Comparison of ENCODE assay signal across 1 cellular context in the genomic region with DNA sequence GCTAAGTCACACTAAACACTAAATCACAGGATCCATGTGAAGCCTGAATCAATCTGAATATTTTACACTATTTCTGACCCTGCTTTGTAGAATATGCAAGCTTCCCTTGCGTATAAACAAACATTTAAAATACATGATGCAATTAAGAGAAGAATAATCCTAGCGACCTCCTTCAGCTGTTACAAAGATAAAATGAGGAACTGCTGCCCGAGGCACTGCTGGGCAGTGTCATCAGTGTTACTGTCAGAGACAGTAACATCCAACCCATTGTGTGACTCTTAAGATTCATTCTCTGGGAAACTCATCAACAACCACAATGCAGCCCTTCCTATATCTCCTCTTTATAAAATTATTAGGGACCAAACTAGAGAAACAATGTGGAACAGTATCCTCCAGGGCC.
A peak's percentile ranks its signal among the peaks of the same experiment; 100 is the strongest.
TF ChIP-seq lines count a peak whose summit lies in the region.

No MANE protein-coding gene starts in this region.

TF ChIP-seq in GM12878, 131 proteins besides CTCF, POLR2A, EP300 and RAD21 (continued from another document):
- TF ChIP-seq, protein P1, sequence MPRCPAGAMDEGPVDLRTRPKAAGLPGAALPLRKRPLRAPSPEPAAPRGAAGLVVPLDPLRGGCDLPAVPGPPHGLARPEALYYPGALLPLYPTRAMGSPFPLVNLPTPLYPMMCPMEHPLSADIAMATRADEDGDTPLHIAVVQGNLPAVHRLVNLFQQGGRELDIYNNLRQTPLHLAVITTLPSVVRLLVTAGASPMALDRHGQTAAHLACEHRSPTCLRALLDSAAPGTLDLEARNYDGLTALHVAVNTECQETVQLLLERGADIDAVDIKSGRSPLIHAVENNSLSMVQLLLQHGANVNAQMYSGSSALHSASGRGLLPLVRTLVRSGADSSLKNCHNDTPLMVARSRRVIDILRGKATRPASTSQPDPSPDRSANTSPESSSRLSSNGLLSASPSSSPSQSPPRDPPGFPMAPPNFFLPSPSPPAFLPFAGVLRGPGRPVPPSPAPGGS (IDR thresholded peaks at IDR 0.05; ENCODE audit: borderline replicate concordance, insufficient read depth, low read depth, low read length, poor library complexity, severe bottlenecking): no peak
- TF ChIP-seq SPI1 (IDR thresholded peaks at IDR 0.05; ENCODE audit: borderline replicate concordance, insufficient read depth, low read depth, low read length) (peak; percentile 29; the same call in 1 of the 2 replicates), JUND (IDR thresholded peaks at IDR 0.05; ENCODE audit: low read depth, low read length) (no peak)
